In genomic region chr16:67833418-67834241, GRCh38 we compare ENCODE assay signal across 8 cellular contexts. TPM values are rescaled to one million over a fixed set of nuclear protein-coding genes. Genes with fewer than 3 reads are reported as not detected.
DNase-seq lines count a peak whose midpoint lies in the region; ATAC-seq and TF ChIP-seq lines count a peak whose summit lies in the region.

No MANE protein-coding gene starts in this region.

- H3K4me3 ChIP-seq in AG10803 (ENCODE audit: low read length) (peak overlapping the region; percentile 81), kidney epithelial cell (ENCODE audit: low read depth, low read length) (peak overlapping the region; percentile 70)

- H3K36me3 Mint-ChIP-seq in central memory CD8-positive, alpha-beta T cell (ENCODE audit: insufficient read depth), result peaks cover 10% of the 10 kb centered on the region

- H3K27me3 Mint-ChIP-seq in central memory CD8-positive, alpha-beta T cell, result no peaks in the 10 kb centered on the region

- H3K4me3 Mint-ChIP-seq in central memory CD8-positive, alpha-beta T cell, result peak overlapping the region; percentile 97

- no peaks in the 10 kb centered on the region for H3K9me3 Mint-ChIP-seq in central memory CD8-positive, alpha-beta T cell

- H3K4me1 Mint-ChIP-seq in central memory CD8-positive, alpha-beta T cell, result peaks cover 19% of the 10 kb centered on the region

- TF ChIP-seq CTCF in AG10803 (conservative IDR thresholded peaks at IDR 0.05; ENCODE audit: low read length) (no peak), kidney epithelial cell (IDR thresholded peaks at IDR 0.05; ENCODE audit: insufficient read depth, low read length, poor library complexity, severe bottlenecking) (no peak)

- peak; percentile 82 for DNase-seq in AG10803 (ENCODE audit: low read depth)
- peak; percentile 77 for DNase-seq in NCI-H226
- DNase-seq in activated CD4-positive, CD25-positive, alpha-beta regulatory T cell treated with anti-CD3 and anti-CD28 coated beads, Interleukin-2, amount 50 U/mL, for 16 hours (ENCODE audit: low read depth, low spot score), result peak; percentile 82
- peak; percentile 91 to 97 for DNase-seq in central memory CD8-positive, alpha-beta T cell (ENCODE audit: low spot score in 2 of 2)
- DNase-seq in kidney epithelial cell (ENCODE audit: low read depth), result no peak
- DNase-seq in stimulated activated CD4-positive, alpha-beta T cell treated with anti-CD3 and anti-CD28 coated beads, Interleukin-15, amount 100 ng/mL, for 24 hours, result peak; percentile 96

- H3K27me3 ChIP-seq in kidney epithelial cell (ENCODE audit: control insufficient read depth, insufficient read depth, low read length), result no peaks in the 10 kb centered on the region

- peak; percentile 99 for ATAC-seq in GM19025 (IDR thresholded peaks at IDR 0.05; ENCODE audit: low read depth, unreplicated experiment)
- peak; percentile 93 for ATAC-seq in HG03196 (IDR thresholded peaks at IDR 0.05; ENCODE audit: unreplicated experiment)
- peak; percentile 98 for ATAC-seq in central memory CD8-positive, alpha-beta T cell (replicated peaks; ENCODE audit: extremely low read depth, poor library complexity, severe bottlenecking)

- H3K27ac Mint-ChIP-seq in central memory CD8-positive, alpha-beta T cell (ENCODE audit: low read depth), result peak overlapping the region; percentile 83

- no peaks in the 10 kb centered on the region for H3K36me3 ChIP-seq in kidney epithelial cell (ENCODE audit: control insufficient read depth, insufficient read depth, low read length)

RNA-seq across cellular contexts. Expression of gene THAP11, which starts 8.5 kb away (rescaled TPM):
- 38.3 and 44.0 TPM in 2 replicates for total RNA-seq in kidney epithelial cell

RNA-seq across cellular contexts. Expression of gene NUTF2, which starts 13.1 kb away (rescaled TPM):
- total RNA-seq in kidney epithelial cell, result 156 and 287 TPM in 2 replicates

RNA-seq across cellular contexts. Expression of gene CENPT, which starts 13.9 kb away (rescaled TPM):
- 30.3 and 45.5 TPM in 2 replicates for total RNA-seq in kidney epithelial cell

RNA-seq across cellular contexts. Expression of gene TSNAXIP1, which starts 26.9 kb away (rescaled TPM):
- 0.62 and 0.63 TPM in 2 replicates for total RNA-seq in kidney epithelial cell

RNA-seq across cellular contexts. Expression of gene RANBP10, which starts 27.3 kb away (rescaled TPM):
- total RNA-seq in kidney epithelial cell, result 11.0 and 12.5 TPM in 2 replicates
